25 cellular contexts compared by ENCODE assay signal in genomic region chr4:140025470-140025869, GRCh38.
"Had no signal": no experiment of that assay in that cellular context is flagged by ENCODE, and none has a peak within 500 bp of the region (broad histone marks: within the 10 kb centered on the region; RNA-seq: fewer than 3 reads in every experiment).

No MANE protein-coding gene starts in this region.

- H3K9me3 ChIP-seq: esophagus squamous epithelium, gastroesophageal sphincter, heart left ventricle, left lung, lower lobe of right lung had no signal

- H3K27ac ChIP-seq: coronary artery, dorsolateral prefrontal cortex, epithelial cell of prostate, esophagus squamous epithelium, gastroesophageal sphincter, heart left ventricle, hepatocyte, left lung, lower lobe of right lung had no signal

- ATAC-seq: esophagus mucosa, gastroesophageal sphincter, heart left ventricle, left lung, left ventricle myocardium superior, lower lobe of right lung had no signal

- H3K27ac Mint-ChIP-seq: immature natural killer cell, mesothelial cell of epicardium had no signal

- H3K4me1 Mint-ChIP-seq: immature natural killer cell had no signal

- H3K36me3 Mint-ChIP-seq: immature natural killer cell, mesothelial cell of epicardium had no signal

- H3K4me3 ChIP-seq: coronary artery, dorsolateral prefrontal cortex, esophagus squamous epithelium, gastroesophageal sphincter, heart left ventricle, hepatocyte, left lung, lower lobe of right lung had no signal

- H3K9me3 Mint-ChIP-seq: mesothelial cell of epicardium had no signal

- H3K36me3 ChIP-seq: esophagus squamous epithelium, gastroesophageal sphincter, heart left ventricle, left lung, lower lobe of right lung had no signal

- H3K4me3 Mint-ChIP-seq: immature natural killer cell, mesothelial cell of epicardium had no signal

- H3K27me3 ChIP-seq: dorsolateral prefrontal cortex, esophagus squamous epithelium, gastroesophageal sphincter, heart left ventricle, hepatocyte, left lung had no signal

- FAIRE-seq: colon, kidney had no signal

- DNase-seq: dermis blood vessel endothelial cell; dorsolateral prefrontal cortex; effector CD4-positive, alpha-beta T cell; effector memory CD4-positive, alpha-beta T cell; erythroblast; esophagus squamous epithelium; foreskin fibroblast; foreskin melanocyte; heart left ventricle; hypothalamus; immature natural killer cell; islet precursor cell; kidney; kidney glomerular epithelial cell; left lung; left ventricle myocardium superior; lower lobe of right lung; mesenchymal stem cell had no signal
